Comparison of ENCODE assay signal across 24 cellular contexts in genomic region chr10:73083234-73083633, GRCh38. TPM values are rescaled to one million over a fixed set of nuclear protein-coding genes. Genes with fewer than 3 reads are reported as not detected.
A peak's percentile ranks its signal among the peaks of the same experiment; 100 is the strongest.
DNase-seq lines count a peak whose midpoint lies in the region; ATAC-seq, FAIRE-seq and TF ChIP-seq lines count a peak whose summit lies in the region.
"Had no signal": no experiment of that assay in that cellular context is flagged by ENCODE, and none has a peak within 500 bp of the region (broad histone marks: within the 10 kb centered on the region; RNA-seq: fewer than 3 reads in every experiment).

No MANE protein-coding gene starts in this region.

- TF ChIP-seq POLR2A in H54 (IDR thresholded peaks at IDR 0.05; ENCODE audit: low read depth, low read length) (no peak), gastroesophageal sphincter (IDR thresholded peaks at IDR 0.05) (no peak)

- H3K4me3 ChIP-seq in astrocyte (ENCODE audit: insufficient read depth, low read depth, low read length) (no peak overlapping the region), gastroesophageal sphincter (no peak overlapping the region)
- H3K4me3 ChIP-seq: testis had no signal

- no peak for DNase-seq in H54 (ENCODE audit: insufficient read length, low spot score)
- peak; percentile 8 for DNase-seq in astrocyte (ENCODE audit: low read depth)
- DNase-seq in sciatic nerve (ENCODE audit: low spot score), result no peak
- no peak for DNase-seq in hepatic stellate cell (ENCODE audit: low spot score)
- DNase-seq in immature natural killer cell, result no peak
- DNase-seq: activated CD4-positive, alpha-beta T cell treated with anti-CD3 and anti-CD28 coated beads for 4 hours; activated CD8-positive, alpha-beta memory T cell treated with anti-CD3 and anti-CD28 coated beads, Interleukin-2, amount 50 U/mL, for 48 hours; activated naive CD4-positive, alpha-beta T cell treated with Interleukin-2 at 50 U/mL for 16 hours; COR-L47; dorsolateral prefrontal cortex; erythroblast; GDM1; NCI-H1048; NCI-H526 treated with DMSO at 0.1 percent for 48 hours; occipital lobe; PC-3; stimulated activated CD4-positive, alpha-beta T cell treated with anti-CD3 and anti-CD28 coated beads, Interleukin-4, amount 100 ng/mL, for 24 hours; testis had no signal

- peaks cover 6% of the 10 kb centered on the region for H3K36me3 Mint-ChIP-seq in astrocyte (ENCODE audit: low read depth, unreplicated experiment)
- no peaks in the 10 kb centered on the region for H3K36me3 Mint-ChIP-seq in immature natural killer cell
- H3K36me3 Mint-ChIP-seq: IgD-negative memory B cell had no signal

- H2AFZ ChIP-seq in astrocyte (ENCODE audit: low read depth, low read length), result no peak overlapping the region

- peak overlapping the region; percentile 24 for H3K4me2 ChIP-seq in astrocyte (ENCODE audit: low read length)

- ATAC-seq in gastroesophageal sphincter, result no peak
- ATAC-seq in sciatic nerve, result peak; percentile 59
- ATAC-seq in GM18861 (IDR thresholded peaks at IDR 0.05; ENCODE audit: unreplicated experiment), result no peak
- no peak for ATAC-seq in GM21390 (IDR thresholded peaks at IDR 0.05; ENCODE audit: unreplicated experiment)
- ATAC-seq: PC-3 had no signal

- H3K27me3 ChIP-seq in astrocyte (ENCODE audit: insufficient read depth, low read length) (no peaks in the 10 kb centered on the region), gastroesophageal sphincter (no peaks in the 10 kb centered on the region)
- H3K27me3 ChIP-seq: dorsolateral prefrontal cortex, testis had no signal

- peaks cover 85% of the 10 kb centered on the region for H3K79me2 ChIP-seq in astrocyte (ENCODE audit: insufficient read depth, low read length)

- TF ChIP-seq EP300 in gastroesophageal sphincter (IDR thresholded peaks at IDR 0.05), result no peak

- FAIRE-seq in H54 (lab: Jason Lieb, UNC), result peak; percentile 89
- no peak for FAIRE-seq in astrocyte (lab: Jason Lieb, UNC)
- FAIRE-seq: GM12892, keratinocyte had no signal

- H3K9me3 Mint-ChIP-seq in astrocyte (ENCODE audit: unreplicated experiment) (no peaks in the 10 kb centered on the region), immature natural killer cell (no peaks in the 10 kb centered on the region)
- H3K9me3 Mint-ChIP-seq: IgD-negative memory B cell had no signal

- WGBS in gastroesophageal sphincter (ENCODE audit: low coverage in 1 of 2), 2 donors, result 7 to 28% methylated on average over 1 to 2 of the region's 2 CpGs

- no peak overlapping the region for H3K27ac ChIP-seq in astrocyte (ENCODE audit: low read depth, low read length)
- H3K27ac ChIP-seq in gastroesophageal sphincter, result peak overlapping the region in 3 of 4 donors; percentile 10 to 58 (median 19)

- H3K4me3 Mint-ChIP-seq in astrocyte (ENCODE audit: unreplicated experiment) (no peak overlapping the region), immature natural killer cell (no peak overlapping the region)
- H3K4me3 Mint-ChIP-seq: IgD-negative memory B cell had no signal

- H3K4me1 ChIP-seq in astrocyte (ENCODE audit: insufficient read depth, low read length) (no peaks in the 10 kb centered on the region), gastroesophageal sphincter (peaks cover 4 to 36% (median 6%) of the 10 kb centered on the region in 3 donors)

- H3K27ac Mint-ChIP-seq in astrocyte (ENCODE audit: unreplicated experiment), result no peak overlapping the region
- H3K27ac Mint-ChIP-seq in immature natural killer cell, result no peak overlapping the region
- H3K27ac Mint-ChIP-seq: IgD-negative memory B cell had no signal

- H3K9me3 ChIP-seq in astrocyte (ENCODE audit: insufficient read depth, low read depth, low read length) (no peaks in the 10 kb centered on the region), gastroesophageal sphincter (no peaks in the 10 kb centered on the region)
- H3K9me3 ChIP-seq: testis had no signal

- H3K27me3 Mint-ChIP-seq in astrocyte (ENCODE audit: low read depth, unreplicated experiment) (no peaks in the 10 kb centered on the region), immature natural killer cell (ENCODE audit: low read depth in 3 of 3) (no peaks in the 10 kb centered on the region)
- H3K27me3 Mint-ChIP-seq: IgD-negative memory B cell had no signal

- H3K36me3 ChIP-seq in astrocyte (ENCODE audit: insufficient read depth, low read length) (no peaks in the 10 kb centered on the region), gastroesophageal sphincter (no peaks in the 10 kb centered on the region)

- H4K20me1 ChIP-seq in astrocyte (ENCODE audit: insufficient read depth, low read length), result peaks cover 62% of the 10 kb centered on the region

- no peak overlapping the region for H3K9ac ChIP-seq in astrocyte (ENCODE audit: low read length)

- H3K4me1 Mint-ChIP-seq in astrocyte (ENCODE audit: low read depth, unreplicated experiment), result peaks cover 19% of the 10 kb centered on the region
- H3K4me1 Mint-ChIP-seq in immature natural killer cell, result peaks cover 3 to 8% of the 10 kb centered on the region in 2 donors

- no peak for TF ChIP-seq CTCF in astrocyte (IDR thresholded peaks at IDR 0.05; ENCODE audit: insufficient read depth, low read depth, low read length)
- TF ChIP-seq CTCF in gastroesophageal sphincter (IDR thresholded peaks at IDR 0.05), result no peak

- intact Hi-C loops in sciatic nerve (cut with DNase I), result no loop called here

RNA-seq across cellular contexts. Expression of gene P4HA1, which starts 13.4 kb away (rescaled TPM):
- total RNA-seq in astrocyte (244 and 341 TPM in 2 replicates), gastroesophageal sphincter (10 to 100 TPM; 23.3 to 36.2 (median 30.4) TPM), sciatic nerve (51.8 TPM)
- polyA plus RNA-seq in immature natural killer cell, result 10 to 100 TPM; 16.9 to 26.5 (median 21.1) TPM

RNA-seq across cellular contexts. Expression of gene NUDT13, which starts 27.0 kb away (rescaled TPM):
- total RNA-seq in astrocyte, result 2.2 and 2.4 TPM in 2 replicates
- total RNA-seq in gastroesophageal sphincter, result 1 to 10 TPM; 1.1 to 4.6 (median 3.9) TPM
- 2.2 TPM for total RNA-seq in sciatic nerve
- polyA plus RNA-seq in immature natural killer cell, result 1 to 10 TPM in 1 of 3 donors, under 1 TPM in 1, not detected in 1; 0.77 to 1.2 TPM
